In the genomic region with DNA sequence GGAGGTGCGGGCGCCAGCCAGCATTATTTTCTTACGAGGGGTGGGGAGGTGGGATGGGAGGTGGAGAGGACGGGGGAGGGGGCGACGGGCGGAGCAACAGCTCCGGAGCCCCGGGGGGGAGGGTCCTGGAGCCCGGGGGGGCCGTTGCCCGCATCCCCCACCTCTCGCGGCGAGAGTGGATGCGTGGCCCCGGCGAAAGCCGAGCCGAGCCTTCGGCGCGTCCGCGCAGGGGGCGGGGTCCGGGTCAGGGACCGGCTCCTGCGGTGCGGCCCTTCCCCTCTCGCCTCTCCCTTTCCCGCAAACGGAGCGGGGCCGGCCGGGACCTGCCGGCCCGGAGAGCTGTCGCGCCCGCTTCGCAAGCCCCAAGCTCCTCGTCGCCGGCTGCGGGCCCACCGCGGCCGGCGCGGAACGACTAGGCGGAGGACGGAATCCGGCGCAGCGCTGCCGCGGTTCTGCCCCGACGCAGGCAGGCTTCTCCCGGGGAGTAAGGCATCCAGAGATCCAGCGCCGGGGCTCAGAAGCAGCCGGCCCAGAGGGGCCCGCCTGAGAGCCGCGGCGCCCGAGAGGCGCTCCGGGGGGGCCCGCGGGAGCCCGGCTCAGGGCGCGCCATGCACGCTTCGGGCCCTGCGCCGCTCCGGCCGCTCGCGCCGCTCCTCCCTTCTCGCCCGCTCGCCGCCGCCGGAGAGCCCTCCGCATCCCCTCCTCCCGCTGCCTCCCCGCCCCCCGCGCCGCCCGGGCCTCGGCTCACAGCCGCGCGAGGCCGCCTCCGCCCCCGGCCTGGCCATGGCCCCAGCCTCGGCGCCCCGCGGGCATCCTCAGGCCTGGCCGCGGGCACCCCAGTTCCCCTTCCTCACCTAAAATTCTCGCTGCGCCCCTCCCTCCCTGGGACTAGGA, we compare ENCODE assay signal across 8 cellular contexts. TPM values are rescaled to one million over a fixed set of nuclear protein-coding genes. Genes with fewer than 3 reads are reported as not detected.
A peak's percentile ranks its signal among the peaks of the same experiment; 100 is the strongest.
DNase-seq lines count a peak whose midpoint lies in the region; ATAC-seq and TF ChIP-seq lines count a peak whose summit lies in the region.

No MANE protein-coding gene starts in this region.

- H2BK5ac ChIP-seq in mesenchymal stem cell (ENCODE audit: low read depth, low read length, poor library complexity, severe bottlenecking) = no peak overlapping the region

- H3K4me1 ChIP-seq in ES-I3 (ENCODE audit: insufficient read depth, low read length) = 0 out of 2 replicates have a peak, but pooled peaks cover 3% of the 10 kb centered on the region
- no peaks in the 10 kb centered on the region for H3K4me1 ChIP-seq in MM.1S (ENCODE audit: low read length)
- no peaks in the 10 kb centered on the region for H3K4me1 ChIP-seq in ectodermal cell (ENCODE audit: control insufficient read depth, insufficient read depth, low read length)
- H3K4me1 ChIP-seq in mesenchymal stem cell (ENCODE audit: control insufficient read depth, insufficient read depth, low read depth, low read length) = peaks cover 20% of the 10 kb centered on the region
- peaks cover 6 to 19% of the 10 kb centered on the region in 2 donors for H3K4me1 ChIP-seq in thoracic aorta (ENCODE audit: control insufficient read depth in 1 of 2, low read depth in 2 of 2)

- H3K79me1 ChIP-seq in mesenchymal stem cell (replicated peaks; ENCODE audit: low read length, poor library complexity, severe bottlenecking) = no peaks in the 10 kb centered on the region

- peaks cover 8% of the 10 kb centered on the region for H3K27me3 ChIP-seq in MM.1S (replicated peaks; ENCODE audit: insufficient read depth, low read length)
- H3K27me3 ChIP-seq in ectodermal cell (ENCODE audit: control insufficient read depth, insufficient read depth, low read length, poor library complexity, severe bottlenecking) = peaks cover 70% of the 10 kb centered on the region
- H3K27me3 ChIP-seq in mesenchymal stem cell (ENCODE audit: control insufficient read depth in 1 of 2, insufficient read depth in 1 of 2, low read length in 2 of 2) = peaks cover 68 to 78% of the 10 kb centered on the region in 2 experiments
- no peaks in the 10 kb centered on the region for H3K27me3 ChIP-seq in thoracic aorta (replicated peaks; ENCODE audit: insufficient read depth)

- H3F3A ChIP-seq in MM.1S (ENCODE audit: insufficient read depth, low read length) = no peaks in the 10 kb centered on the region

- no peak overlapping the region for H3K14ac ChIP-seq in mesenchymal stem cell (ENCODE audit: low read length in 2 of 2)

- H4K8ac ChIP-seq in mesenchymal stem cell (ENCODE audit: low read length) = no peak overlapping the region

- no peak overlapping the region for H4K91ac ChIP-seq in mesenchymal stem cell (ENCODE audit: low read length)

- H3K9me2 ChIP-seq in MM.1S (replicated peaks; ENCODE audit: insufficient read depth, low read length) = no peaks in the 10 kb centered on the region

- no peaks in the 10 kb centered on the region for H3K79me2 ChIP-seq in MM.1S (ENCODE audit: low read length)

- H3K9ac ChIP-seq in ES-I3 (ENCODE audit: low read depth, low read length) = peak overlapping the region; percentile 81
- H3K9ac ChIP-seq in MM.1S (ENCODE audit: low read length) = no peak overlapping the region
- H3K9ac ChIP-seq in mesenchymal stem cell (ENCODE audit: low read length) = no peak overlapping the region

- no peak overlapping the region for H3K27ac ChIP-seq in MM.1S (ENCODE audit: low read length)
- no peak overlapping the region for H3K27ac ChIP-seq in ectodermal cell (ENCODE audit: insufficient read depth, low read depth, low read length, poor library complexity, severe bottlenecking)
- H3K27ac ChIP-seq in mesenchymal stem cell (ENCODE audit: low read length, poor library complexity, severe bottlenecking) = no peak overlapping the region
- peak overlapping the region; percentile 88 to 93 for H3K27ac ChIP-seq in thoracic aorta

- H3K23ac ChIP-seq in mesenchymal stem cell (ENCODE audit: low read length in 2 of 2) = peak overlapping the region in 1 of 2 experiments; percentile 70

- H2AFZ ChIP-seq in MM.1S (ENCODE audit: low read length) (0 out of 2 replicates have a peak overlapping the region, but pooled peaks have one; percentile 15), mesenchymal stem cell (ENCODE audit: low read depth, low read length) (peak overlapping the region; percentile 6)

- peak; percentile 6 for ATAC-seq in thoracic aorta (ENCODE audit: insufficient number of reproducible peaks, low FRiP score, low read depth)

- no peak for TF ChIP-seq CTCF in MM.1S (IDR thresholded peaks at IDR 0.05; ENCODE audit: low read length)
- no peak for TF ChIP-seq CTCF in thoracic aorta (IDR thresholded peaks at IDR 0.05)

- DNase-seq in MM.1S (peak; percentile 7), mesenchymal stem cell (peak; percentile 12), thoracic aorta (ENCODE audit: low spot score) (no peak), NCI-H446 (lab: John Stamatoyannopoulos, UW) (no peak), NAMALWA (ENCODE audit: low spot score) (no peak)
- no peak for DNase-seq in stimulated activated CD4-positive, alpha-beta T cell treated with anti-CD3 and anti-CD28 coated beads, Interleukin-1b, Interleukin-23, amount 100 ng/mL, for 48 hours

- peak overlapping the region; percentile 68 for H3K4me2 ChIP-seq in MM.1S (ENCODE audit: low read depth, low read length)
- H3K4me2 ChIP-seq in mesenchymal stem cell (ENCODE audit: low read length, poor library complexity, severe bottlenecking) = peak overlapping the region; percentile 90

- no peak overlapping the region for H2BK15ac ChIP-seq in mesenchymal stem cell (ENCODE audit: low read depth, poor library complexity, severe bottlenecking)

- H3K4ac ChIP-seq in mesenchymal stem cell (ENCODE audit: low read depth in 1 of 2, low read length in 2 of 2) = no peak overlapping the region

- H3K9me3 ChIP-seq in ES-I3 (ENCODE audit: control insufficient read depth, insufficient read depth, low read length) (no peaks in the 10 kb centered on the region), MM.1S (replicated peaks; ENCODE audit: insufficient read depth, low read length) (no peaks in the 10 kb centered on the region), ectodermal cell (ENCODE audit: control insufficient read depth, low read length) (no peaks in the 10 kb centered on the region), mesenchymal stem cell (ENCODE audit: control insufficient read depth, low read length) (no peaks in the 10 kb centered on the region), thoracic aorta (no peaks in the 10 kb centered on the region)

- H3K18ac ChIP-seq in mesenchymal stem cell (ENCODE audit: low read depth in 1 of 2, low read length in 2 of 2) = no peak overlapping the region

- H2BK12ac ChIP-seq in mesenchymal stem cell (ENCODE audit: low read length in 2 of 2) = no peak overlapping the region

- H3K4me3 ChIP-seq in MM.1S (ENCODE audit: low read length) (peak overlapping the region; percentile 41; the same call in 1 of the 2 replicates), ectodermal cell (ENCODE audit: insufficient read depth, low read depth, low read length) (peak overlapping the region; percentile 49), mesenchymal stem cell (ENCODE audit: insufficient read depth in 1 of 2, low read depth in 1 of 2, low read length in 2 of 2) (peak overlapping the region; percentile 57 to 64), thoracic aorta (peak overlapping the region; percentile 89)

- H3K36me3 ChIP-seq in ES-I3 (ENCODE audit: insufficient read depth, low read length) = no peaks in the 10 kb centered on the region
- H3K36me3 ChIP-seq in MM.1S (replicated peaks; ENCODE audit: insufficient read depth, low read length) = no peaks in the 10 kb centered on the region
- H3K36me3 ChIP-seq in ectodermal cell (ENCODE audit: control insufficient read depth, insufficient read depth, low read length) = no peaks in the 10 kb centered on the region
- no peaks in the 10 kb centered on the region for H3K36me3 ChIP-seq in mesenchymal stem cell (ENCODE audit: control insufficient read depth in 1 of 2, insufficient read depth in 2 of 2, low read depth in 1 of 2, low read length in 2 of 2)
- no peaks in the 10 kb centered on the region for H3K36me3 ChIP-seq in thoracic aorta

- no peak overlapping the region for H2BK120ac ChIP-seq in mesenchymal stem cell (ENCODE audit: low read depth, low read length)

- H2AK5ac ChIP-seq in mesenchymal stem cell (ENCODE audit: low read length, severe bottlenecking) = no peak overlapping the region

- no peaks in the 10 kb centered on the region for H4K20me1 ChIP-seq in MM.1S (ENCODE audit: insufficient read depth, low read length)

- 0% methylated on average over 114 of the region's 114 CpGs for WGBS in ectodermal cell, 2 experiments
- under 1% methylated on average over 57 of the region's 114 CpGs for WGBS in mesenchymal stem cell

RNA-seq across cellular contexts. Expression of a gene that starts 0.4 kb away (rescaled TPM):
- polyA plus RNA-seq in ectodermal cell (2013, experiment 1 of 4) = 1.8 TPM
- 1.9 TPM for polyA plus RNA-seq in ectodermal cell (2013, experiment 2 of 4)
- polyA plus RNA-seq in ectodermal cell (2013, experiment 3 of 4) = 1.7 TPM
- 2.3 TPM for polyA plus RNA-seq in ectodermal cell (2013, experiment 4 of 4)
- polyA plus RNA-seq in mesenchymal stem cell (2013, experiment 1 of 2) = 0.15 TPM
- polyA plus RNA-seq in mesenchymal stem cell (2013, experiment 2 of 2) = 0.04 TPM
- 100 to 1,000 TPM; 104 to 123 TPM for total RNA-seq in thoracic aorta

Comparison
In these comparisons a context has a peak if more than half of its experiments do, and no peak if none do; other contexts are left out.
1. DNase-seq: peak in MM.1S (single experiment) and mesenchymal stem cell (single experiment); none in thoracic aorta (single experiment), NCI-H446 (0 of 2), stimulated activated CD4-positive, alpha-beta T cell treated with anti-CD3 and anti-CD28 coated beads, Interleukin-1b, Interleukin-23, amount 100 ng/mL, for 48 hours (single experiment) and NAMALWA (single experiment).
2. H3K27ac ChIP-seq: peak in thoracic aorta (2 of 2); none in MM.1S (single experiment), ectodermal cell (single experiment) and mesenchymal stem cell (single experiment).
3. Peak in every context shown above with its lines, with median percentiles within 50 percentile points of each other: H3K4me3 ChIP-seq.